In genomic region chr2:27225526-27225925, GRCh38 we compare ENCODE assay signal across 24 cellular contexts. TPM values are rescaled to one million over a fixed set of nuclear protein-coding genes. Genes with fewer than 3 reads are reported as not detected.
"Had no signal": no experiment of that assay in that cellular context is flagged by ENCODE, and none has a peak within 500 bp of the region (broad histone marks: within the 10 kb centered on the region; RNA-seq: fewer than 3 reads in every experiment).

No MANE protein-coding gene starts in this region.

- H3K27ac Mint-ChIP-seq: stimulated activated naive CD8-positive, alpha-beta T cell treated with anti-CD3 and anti-CD28 coated beads, Interleukin-15, Interleukin-2, amounts not matched to agents 100 ng/mL and 50 ng/mL, for 24 hours had no signal

- H3K4me1 Mint-ChIP-seq: stimulated activated naive B cell treated with anti-CD40 and anti-IgM and Interleukin-4, amounts not matched to agents 10 μg/mL and 1 μg/mL and 100 μg/mL, for 72 hours had no signal

- DNase-seq: dermis blood vessel endothelial cell; effector memory CD4-positive, alpha-beta T cell; foreskin keratinocyte; heart left ventricle; kidney; left lung; psoas muscle; right cardiac atrium; sigmoid colon; stimulated activated CD4-positive, alpha-beta T cell treated with anti-CD3 and anti-CD28 coated beads, Interleukin-4, amount 100 ng/mL, for 4 hours; stimulated activated naive B cell treated with anti-CD40 and anti-IgM and Interleukin-4, amounts not matched to agents 10 μg/mL and 1 μg/mL and 100 μg/mL, for 72 hours; upper lobe of left lung had no signal

- H3K9me3 Mint-ChIP-seq: naive thymus-derived CD8-positive, alpha-beta T cell; stimulated activated naive B cell treated with anti-CD40 and anti-IgM and Interleukin-4, amounts not matched to agents 10 μg/mL and 1 μg/mL and 100 μg/mL, for 72 hours; stimulated activated naive CD8-positive, alpha-beta T cell treated with anti-CD3 and anti-CD28 coated beads, Interleukin-15, Interleukin-2, amounts not matched to agents 100 ng/mL and 50 ng/mL, for 24 hours had no signal

- ATAC-seq: foreskin keratinocyte; gastroesophageal sphincter; left lung; naive thymus-derived CD8-positive, alpha-beta T cell; psoas muscle; stimulated activated naive B cell treated with anti-CD40 and anti-IgM and Interleukin-4, amounts not matched to agents 10 μg/mL and 1 μg/mL and 100 μg/mL, for 72 hours had no signal

- H3K4me3 Mint-ChIP-seq: naive thymus-derived CD8-positive, alpha-beta T cell; stimulated activated naive B cell treated with anti-CD40 and anti-IgM and Interleukin-4, amounts not matched to agents 10 μg/mL and 1 μg/mL and 100 μg/mL, for 72 hours; stimulated activated naive CD8-positive, alpha-beta T cell treated with anti-CD3 and anti-CD28 coated beads, Interleukin-15, Interleukin-2, amounts not matched to agents 100 ng/mL and 50 ng/mL, for 24 hours had no signal

- H3K27me3 Mint-ChIP-seq: naive thymus-derived CD8-positive, alpha-beta T cell; stimulated activated naive B cell treated with anti-CD40 and anti-IgM and Interleukin-4, amounts not matched to agents 10 μg/mL and 1 μg/mL and 100 μg/mL, for 72 hours; stimulated activated naive CD8-positive, alpha-beta T cell treated with anti-CD3 and anti-CD28 coated beads, Interleukin-15, Interleukin-2, amounts not matched to agents 100 ng/mL and 50 ng/mL, for 24 hours had no signal

RNA-seq across cellular contexts. Expression of gene SLC30A3, which starts 37.3 kb away (rescaled TPM):
- total RNA-seq: epithelial cell of proximal tubule; esophagus muscularis mucosa; gastroesophageal sphincter; mesenteric fat pad; naive thymus-derived CD8-positive, alpha-beta T cell; omental fat pad had no signal

RNA-seq across cellular contexts. Expression of gene DNAJC5G, which starts 49.7 kb away (rescaled TPM):
- total RNA-seq: epithelial cell of proximal tubule; fibroblast of lung; foreskin keratinocyte; gastroesophageal sphincter; hepatocyte; kidney; left lung; lower leg skin; mesenteric fat pad; myocyte; naive thymus-derived CD8-positive, alpha-beta T cell; psoas muscle; renal cortical epithelial cell; upper lobe of left lung had no signal
